Comparison of ENCODE assay signal across 16 cellular contexts in the genomic region with DNA sequence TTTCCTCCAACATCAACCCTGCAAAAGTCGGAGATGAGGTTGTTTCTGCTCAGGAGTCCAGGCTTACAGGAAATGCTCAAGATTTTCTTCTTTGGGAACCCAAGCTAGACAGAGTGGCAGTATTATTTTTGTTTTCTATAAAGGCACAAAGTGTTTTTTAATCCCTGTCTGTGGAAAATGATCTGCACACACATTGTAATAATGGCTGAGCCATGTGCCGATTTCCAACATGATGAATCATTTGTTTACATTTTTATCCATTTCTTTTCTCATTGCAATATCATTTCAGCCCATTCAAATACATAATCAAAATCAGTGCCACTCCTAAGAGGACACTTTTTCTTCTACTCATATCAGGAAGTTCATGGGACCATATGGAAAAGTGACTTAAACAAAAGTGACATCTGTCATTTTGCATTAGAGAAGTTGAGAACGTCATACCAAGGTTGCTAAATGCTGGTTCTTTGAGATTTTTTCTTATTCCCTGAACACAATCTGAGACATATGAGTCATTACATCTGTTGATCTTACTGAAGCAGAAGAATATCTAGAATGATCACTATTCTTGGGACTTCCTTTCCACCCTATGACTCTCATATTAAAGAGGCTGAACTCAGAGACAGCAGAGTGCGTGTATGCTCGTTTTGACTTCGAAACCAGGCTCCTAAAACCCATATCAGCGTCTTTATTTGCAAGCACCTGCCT. TPM values are rescaled to one million over a fixed set of nuclear protein-coding genes. Genes with fewer than 3 reads are reported as not detected.
DNase-seq lines count a peak whose midpoint lies in the region; ATAC-seq and TF ChIP-seq lines count a peak whose summit lies in the region.
"Had no signal": no experiment of that assay in that cellular context is flagged by ENCODE, and none has a peak within 500 bp of the region (broad histone marks: within the 10 kb centered on the region; RNA-seq: fewer than 3 reads in every experiment).

No MANE protein-coding gene starts in this region.

- no peak overlapping the region for H3K27ac Mint-ChIP-seq in progenitor cell of endocrine pancreas
- H3K27ac Mint-ChIP-seq: activated T-cell treated with anti-CD3 and anti-CD28 coated beads, Interleukin-2, amount 50 U/mL, for 72 hours had no signal

- DNase-seq in AG08395 (ENCODE audit: low spot score) (peak; percentile 56), HS-27A (ENCODE audit: low read depth) (peak; percentile 7), fibroblast of the conjunctiva (ENCODE audit: low read depth) (peak; percentile 16), NAMALWA (ENCODE audit: low spot score) (no peak), Kasumi-1 (lab: John Stamatoyannopoulos, UW) (no peak), progenitor cell of endocrine pancreas (ENCODE audit: low spot score, unreplicated experiment) (no peak)
- DNase-seq: activated T-cell treated with anti-CD3 and anti-CD28 coated beads, Interleukin-2, amount 50 U/mL, for 72 hours; effector CD8-positive, alpha-beta T cell; kidney; NCI-H2029; Right ventricle myocardium superior had no signal

- no peak overlapping the region for H3K4me3 Mint-ChIP-seq in progenitor cell of endocrine pancreas (ENCODE audit: low read depth)
- H3K4me3 Mint-ChIP-seq: activated T-cell treated with anti-CD3 and anti-CD28 coated beads, Interleukin-2, amount 50 U/mL, for 72 hours had no signal

- H3K4me1 Mint-ChIP-seq in progenitor cell of endocrine pancreas (ENCODE audit: low read depth) = no peaks in the 10 kb centered on the region

- no peak for TF ChIP-seq CTCF in progenitor cell of endocrine pancreas (IDR thresholded peaks at IDR 0.05; ENCODE audit: unreplicated experiment)

- H3K36me3 Mint-ChIP-seq in progenitor cell of endocrine pancreas (ENCODE audit: insufficient read depth) = no peaks in the 10 kb centered on the region

- peaks cover 2% of the 10 kb centered on the region for H3K27me3 Mint-ChIP-seq in progenitor cell of endocrine pancreas

- peak overlapping the region; percentile 5 for H3K27ac ChIP-seq in angular gyrus (ENCODE audit: low read depth, low read length)
- H3K27ac ChIP-seq: BLaER1, prostate gland, thoracic aorta had no signal

- H3K9me3 Mint-ChIP-seq in progenitor cell of endocrine pancreas (ENCODE audit: low read depth) = no peaks in the 10 kb centered on the region
- H3K9me3 Mint-ChIP-seq: activated T-cell treated with anti-CD3 and anti-CD28 coated beads, Interleukin-2, amount 50 U/mL, for 72 hours had no signal

- no peak for ATAC-seq in HG03135 (IDR thresholded peaks at IDR 0.05; ENCODE audit: unreplicated experiment)
- ATAC-seq: activated T-cell treated with anti-CD3 and anti-CD28 coated beads, Interleukin-2, amount 50 U/mL, for 72 hours had no signal

RNA-seq across cellular contexts. Expression of a gene that starts 44.9 kb away (rescaled TPM):
- total RNA-seq in progenitor cell of endocrine pancreas = 1.8 and 2.5 TPM in 2 replicates
- total RNA-seq: activated T-cell treated with anti-CD3 and anti-CD28 coated beads, Interleukin-2, amount 50 U/mL, for 72 hours; kidney had no signal

RNA-seq across cellular contexts. Expression of a gene that starts 46.2 kb away (rescaled TPM):
- total RNA-seq in progenitor cell of endocrine pancreas = 10.5 and 10.9 TPM in 2 replicates

Comparison
In these comparisons a context has a peak if more than half of its experiments do, and no peak if none do; other contexts are left out.
1. DNase-seq: peak in AG08395 (single experiment), HS-27A (single experiment) and fibroblast of the conjunctiva (single experiment); none in NAMALWA (single experiment), Kasumi-1 (0 of 2) and progenitor cell of endocrine pancreas (single experiment).